Comparison of ENCODE assay signal across 16 cellular contexts in genomic region chr7:26191974-26192479, GRCh38. TPM values are rescaled to one million over a fixed set of nuclear protein-coding genes. Genes with fewer than 3 reads are reported as not detected.
DNase-seq lines count a peak whose midpoint lies in the region; ATAC-seq, FAIRE-seq and TF ChIP-seq lines count a peak whose summit lies in the region.
"Had no signal": no experiment of that assay in that cellular context is flagged by ENCODE, and none has a peak within 500 bp of the region (broad histone marks: within the 10 kb centered on the region; RNA-seq: fewer than 3 reads in every experiment).

No MANE protein-coding gene starts in this region.

- H3K27ac ChIP-seq in OCI-LY7 (ENCODE audit: low read depth, low read length, poor library complexity, severe bottlenecking) (peak overlapping the region; percentile 14), GM12878 (ENCODE audit: control insufficient read depth, insufficient read depth) (no peak overlapping the region), lower lobe of right lung (no peak overlapping the region)
- H3K27ac ChIP-seq: GM23248, left lung, vagina had no signal

- no peak for TF ChIP-seq EP300 in GM12878 (IDR thresholded peaks at IDR 0.05; ENCODE audit: borderline replicate concordance in 1 of 2, control insufficient read depth in 1 of 2, low read depth in 2 of 2, low read length in 2 of 2)

- DNase-seq in activated CD8-positive, alpha-beta memory T cell treated with anti-CD3 and anti-CD28 coated beads, Interleukin-2, amount 10 ng/mL, durations not matched to agents 7 days and 5 days, result no peak
- DNase-seq in activated CD8-positive, alpha-beta memory T cell treated with anti-CD3 and anti-CD28 coated beads, Interleukin-2, amount 50 U/mL, for 4 hours, result no peak
- DNase-seq in OCI-LY7 (ENCODE audit: low spot score) (no peak), GM12878 (ENCODE audit: low read depth, low spot score) (no peak), progenitor cell of endocrine pancreas (ENCODE audit: low spot score, unreplicated experiment) (no peak), lower lobe of right lung (no peak)
- DNase-seq in stimulated activated CD4-positive, alpha-beta T cell treated with anti-CD3 and anti-CD28 coated beads, Interleukin-4, amount 100 ng/mL, for 1 hour, result no peak
- DNase-seq: caudate nucleus; GM23248; left lung; NCI-H1105; NCI-H446; occipital lobe; stimulated activated CD4-positive, alpha-beta T cell treated with anti-CD3 and anti-CD28 coated beads, Interleukin-12 subunit alpha, Interleukin-12 subunit beta, amount 100 ng/mL, for 4 hours had no signal

- no peaks in the 10 kb centered on the region for H3K27me3 Mint-ChIP-seq in activated CD8-positive, alpha-beta memory T cell treated with anti-CD3 and anti-CD28 coated beads, Interleukin-2, amount 10 ng/mL, durations not matched to agents 7 days and 5 days
- no peaks in the 10 kb centered on the region for H3K27me3 Mint-ChIP-seq in progenitor cell of endocrine pancreas

- in situ Hi-C loops in GM12878 (cut with MboI), result loop anchor here (5.0 to 10.0 kb wide), 2 partner anchors 100 to 173 kb away; no protein-coding TSS in a partner anchor

- H3K9me2 ChIP-seq in OCI-LY7 (ENCODE audit: insufficient read depth, low read length), result no peaks in the 10 kb centered on the region

- no peak for TF ChIP-seq RAD21 in GM12878 (IDR thresholded peaks at IDR 0.05; ENCODE audit: insufficient read depth, low read depth, low read length)

- BruUV-seq in OCI-LY7 (replicated peaks; lab: Mats Ljungman, UMichigan) (TSS peak; percentile 79), GM12878 (replicated peaks; lab: Mats Ljungman, UMichigan) (TSS peak; percentile 47)

- peaks cover 100% of the 10 kb centered on the region for H3K36me3 ChIP-seq in OCI-LY7 (ENCODE audit: insufficient read depth, low read length)
- peaks cover 11 to 56% of the 10 kb centered on the region in 2 experiments for H3K36me3 ChIP-seq in GM12878 (ENCODE audit: control insufficient read depth in 2 of 2, insufficient read depth in 2 of 2, low read length in 1 of 2)
- H3K36me3 ChIP-seq in lower lobe of right lung, result peaks cover 91% of the 10 kb centered on the region

- H3K4me3 ChIP-seq in OCI-LY7 (ENCODE audit: low read depth, low read length, poor library complexity, severe bottlenecking) (no peak overlapping the region), GM12878 (peak overlapping the region; percentile 13; the same call in 1 of the 2 replicates), lower lobe of right lung (no peak overlapping the region)
- H3K4me3 ChIP-seq: GM23248, left lung, vagina had no signal

- H3K27me3 ChIP-seq in GM12878 (replicated peaks in 1 of 2; ENCODE audit: control insufficient read depth in 2 of 2, insufficient read depth in 2 of 2, low read length in 1 of 2), result no peaks in the 10 kb centered on the region
- H3K27me3 ChIP-seq in lower lobe of right lung (ENCODE audit: low read depth), result no peaks in the 10 kb centered on the region
- H3K27me3 ChIP-seq: left lung, vagina had no signal

- H3K27ac Mint-ChIP-seq in activated CD8-positive, alpha-beta memory T cell treated with anti-CD3 and anti-CD28 coated beads, Interleukin-2, amount 10 ng/mL, durations not matched to agents 7 days and 5 days, result peak overlapping the region; percentile 86
- peak overlapping the region; percentile 93 for H3K27ac Mint-ChIP-seq in progenitor cell of endocrine pancreas

- no peak overlapping the region for H3K4me3 Mint-ChIP-seq in activated CD8-positive, alpha-beta memory T cell treated with anti-CD3 and anti-CD28 coated beads, Interleukin-2, amount 10 ng/mL, durations not matched to agents 7 days and 5 days
- H3K4me3 Mint-ChIP-seq in progenitor cell of endocrine pancreas (ENCODE audit: low read depth), result no peak overlapping the region

- H2AFZ ChIP-seq in OCI-LY7 (ENCODE audit: low read length) (no peak overlapping the region), GM12878 (ENCODE audit: control insufficient read depth, low read depth, low read length) (no peak overlapping the region)
- H2AFZ ChIP-seq: GM23248 had no signal

- H3K79me2 ChIP-seq in OCI-LY7 (ENCODE audit: insufficient read depth, low read depth, low read length), result peaks cover 79% of the 10 kb centered on the region
- peaks cover 70% of the 10 kb centered on the region for H3K79me2 ChIP-seq in GM12878 (ENCODE audit: control insufficient read depth, insufficient read depth, low read length)

- peaks cover 90% of the 10 kb centered on the region for H3K36me3 Mint-ChIP-seq in activated CD8-positive, alpha-beta memory T cell treated with anti-CD3 and anti-CD28 coated beads, Interleukin-2, amount 10 ng/mL, durations not matched to agents 7 days and 5 days
- H3K36me3 Mint-ChIP-seq in progenitor cell of endocrine pancreas (ENCODE audit: insufficient read depth), result peaks cover 71% of the 10 kb centered on the region

- H3K4me1 Mint-ChIP-seq in activated CD8-positive, alpha-beta memory T cell treated with anti-CD3 and anti-CD28 coated beads, Interleukin-2, amount 10 ng/mL, durations not matched to agents 7 days and 5 days, result peaks cover 87% of the 10 kb centered on the region
- H3K4me1 Mint-ChIP-seq in progenitor cell of endocrine pancreas (ENCODE audit: low read depth), result peaks cover 45% of the 10 kb centered on the region

- no peak for TF ChIP-seq POLR2A in GM12878 (IDR thresholded peaks at IDR 0.05; ENCODE audit: low read depth, low read length)

- intact Hi-C loops in OCI-LY7 (cut with micrococcal nuclease; ENCODE audit: unreplicated experiment) (no loop called here), GM12878 (cut with micrococcal nuclease; ENCODE audit: unreplicated experiment) (loop anchor here (5.0 kb wide), 1 partner anchor 300 kb away; no protein-coding TSS in a partner anchor), lower lobe of right lung (cut with DNase I) (no loop called here)

- no peak for ATAC-seq in activated CD8-positive, alpha-beta memory T cell treated with anti-CD3 and anti-CD28 coated beads, Interleukin-2, amount 10 ng/mL, durations not matched to agents 7 days and 5 days
- no peak for ATAC-seq in GM12878
- no peak for ATAC-seq in HG02884 (IDR thresholded peaks at IDR 0.05; ENCODE audit: unreplicated experiment)
- no peak for ATAC-seq in lower lobe of right lung
- ATAC-seq: left lung had no signal

- H3K9me3 Mint-ChIP-seq in activated CD8-positive, alpha-beta memory T cell treated with anti-CD3 and anti-CD28 coated beads, Interleukin-2, amount 10 ng/mL, durations not matched to agents 7 days and 5 days (ENCODE audit: low read depth), result no peaks in the 10 kb centered on the region
- H3K9me3 Mint-ChIP-seq in progenitor cell of endocrine pancreas (ENCODE audit: low read depth), result no peaks in the 10 kb centered on the region

- 53% methylated on average over 1 of the region's 1 CpG for WGBS in GM12878 (ENCODE audit: insufficient coverage, insufficient replicate concordance, low lambda C conversion rate, missing lambda C conversion rate)

- SMC1A ChIA-PET in GM12878 (lab: Charles Lee; ENCODE audit: uncharacterized antibody, unreplicated experiment), result interaction anchor here (0.7 to 11.0 kb wide), 20 partner anchors 8 to 299 kb away, joined by 3 to 198 read pairs (median 6); partner anchors contain the start of gene NFE2L3

- RAD21 ChIA-PET in GM12878 (lab: Charles Lee; ENCODE audit: unreplicated experiment), result interaction anchor here (0.9 to 12.7 kb wide), 14 partner anchors 9 to 299 kb away, joined by 3 to 164 read pairs (median 10); partner anchors contain the start of genes CBX3 and NFE2L3

- no peak overlapping the region for H3K9ac ChIP-seq in GM12878 (ENCODE audit: control insufficient read depth, insufficient read depth, low read length)
- H3K9ac ChIP-seq: GM23248 had no signal

- CTCF ChIA-PET in activated CD8-positive, alpha-beta memory T cell treated with anti-CD3 and anti-CD28 coated beads, Interleukin-2, amount 10 ng/mL, durations not matched to agents 7 days and 5 days (lab: Charles Lee), result interaction anchor here (1.0 to 3.5 kb wide), 8 partner anchors 9 to 178 kb away, joined by 3 to 34 read pairs (median 3); partner anchors contain the start of gene NFE2L3
- CTCF ChIA-PET in OCI-LY7 (lab: Charles Lee; ENCODE audit: unreplicated experiment) (interaction anchor here (1.4 kb wide), 1 partner anchor 9 kb away, joined by 3 read pairs; the partner anchor contains the start of gene CBX3), GM12878 (lab: Yijun Ruan, JAX) (interaction anchor here (0.6 to 13.1 kb wide), 19 partner anchors 9 to 309 kb away, joined by 3 to 203 read pairs (median 6); partner anchors contain the start of genes CBX3 and NFE2L3)

- no peak for TF ChIP-seq CTCF in OCI-LY7 (conservative IDR thresholded peaks at IDR 0.05; ENCODE audit: low read length)
- no peak for TF ChIP-seq CTCF in GM12878 (IDR thresholded peaks at IDR 0.05 in 2 of 3, conservative IDR thresholded peaks at IDR 0.05 in 1 of 3; ENCODE audit: control insufficient read depth in 2 of 3, extremely low read depth in 1 of 3, insufficient read depth in 1 of 3, low read depth in 3 of 3, low read length in 3 of 3)
- no peak for TF ChIP-seq CTCF in progenitor cell of endocrine pancreas (IDR thresholded peaks at IDR 0.05; ENCODE audit: unreplicated experiment)
- TF ChIP-seq CTCF in lower lobe of right lung (IDR thresholded peaks at IDR 0.05), result no peak

- no peaks in the 10 kb centered on the region for H3K9me3 ChIP-seq in OCI-LY7 (ENCODE audit: low read length)
- H3K9me3 ChIP-seq in GM12878 (replicated peaks; ENCODE audit: control insufficient read depth, insufficient read depth, low read length), result no peaks in the 10 kb centered on the region
- no peaks in the 10 kb centered on the region for H3K9me3 ChIP-seq in lower lobe of right lung
- H3K9me3 ChIP-seq: left lung, vagina had no signal

- H4K20me1 ChIP-seq in OCI-LY7 (ENCODE audit: insufficient read depth, low read length) (peaks cover 74% of the 10 kb centered on the region), GM12878 (ENCODE audit: control insufficient read depth, insufficient read depth) (peaks cover 8% of the 10 kb centered on the region)

- H3K4me2 ChIP-seq in OCI-LY7 (ENCODE audit: low read length) (no peak overlapping the region), GM12878 (ENCODE audit: control insufficient read depth, insufficient read depth) (peak overlapping the region; percentile 61; the same call in 1 of the 2 replicates)

- peaks cover 66% of the 10 kb centered on the region for H3K4me1 ChIP-seq in OCI-LY7 (ENCODE audit: insufficient read depth, low read length, poor library complexity, severe bottlenecking)
- H3K4me1 ChIP-seq in GM12878 (ENCODE audit: control insufficient read depth, insufficient read depth, low read length), result peaks cover 33% of the 10 kb centered on the region
- peaks cover 68% of the 10 kb centered on the region for H3K4me1 ChIP-seq in lower lobe of right lung

- no peak for FAIRE-seq in GM12878 (lab: Jason Lieb, UNC)

- POLR2A ChIA-PET in OCI-LY7 (lab: Charles Lee), result interaction anchor here (0.6 to 4.2 kb wide), 10 partner anchors 9 to 292 kb away, joined by 3 to 17 read pairs (median 4); partner anchors contain the start of gene CBX3
- POLR2A ChIA-PET in GM12878 (lab: Charles Lee), result interaction anchor here (0.5 to 12.7 kb wide), 15 partner anchors 8 to 103 kb away, joined by 3 to 206 read pairs (median 5); partner anchors contain the start of genes CBX3, HNRNPA2B1 and NFE2L3

RNA-seq across cellular contexts. Expression of gene HNRNPA2B1, which starts 8.5 kb away (rescaled TPM):
- total RNA-seq in activated CD8-positive, alpha-beta memory T cell treated with anti-CD3 and anti-CD28 coated beads, Interleukin-2, amount 10 ng/mL, durations not matched to agents 7 days and 5 days, result 100 to 1,000 TPM; 768 to 857 TPM
- 258 and 406 TPM in 2 replicates for total RNA-seq in OCI-LY7 (2014; rRNA removed; shearing (Covaris generic))
- total RNA-seq in OCI-LY7 (2022) (1,014 and 1,090 TPM in 2 replicates), GM12878 (2014; rRNA removed) (295 and 319 TPM in 2 replicates), GM12878 (2014; rRNA removed; fragmentation: Illumina TruSeq; extraction: Trizol) (603 and 632 TPM in 2 replicates), GM12878 (2021) (699 and 740 TPM in 2 replicates), progenitor cell of endocrine pancreas (950 and 984 TPM in 2 replicates), lower lobe of right lung (368 TPM)
- 404 and 419 TPM in 2 replicates for total RNA-seq in GM12878 (2013; cell fraction: nucleolus; rRNA removed)
- 532 TPM for polyA plus RNA-seq in GM12878 (2011; ENCODE audit: low read depth)
- polyA plus RNA-seq in GM12878 (2011; rRNA removed) (721 and 1,149 TPM in 2 replicates), GM12878 (2014; fragmentation: Illumina TruSeq; extraction: Trizol) (1,357 and 1,719 TPM in 2 replicates), GM12878 (2014; fragmentation: Nextera tagmentation; extraction: Ambion mirVana) (1,000 to 10,000 TPM in 1 of 2 experiments, 100 to 1,000 TPM in 1; 726 to 1,124 TPM), GM12878 (2014; rRNA removed) (1,063 and 1,240 TPM in 2 replicates), GM12878 (2016; fragmentation: Nextera tagmentation; extraction: Ambion mirVana) (1,000 to 10,000 TPM; 1,359 to 1,396 TPM)
- polyA plus RNA-seq in GM12878 (2011; cell fraction: cytosol; rRNA removed), result 265 and 307 TPM in 2 replicates
- 577 and 864 TPM in 2 replicates for polyA plus RNA-seq in GM12878 (2011; cell fraction: nucleus; rRNA removed)
- polyA plus RNA-seq in GM12878 (2012), result 686 TPM in 2 replicates
- 198 and 212 TPM in 2 replicates for polyA minus RNA-seq in GM12878 (2011; rRNA and poly(A)+ RNA removed)
- polyA minus RNA-seq in GM12878 (2011; cell fraction: cytosol; rRNA and poly(A)+ RNA removed), result 167 and 191 TPM in 2 replicates
- polyA minus RNA-seq in GM12878 (2011; cell fraction: nucleus; rRNA and poly(A)+ RNA removed), result 133 and 235 TPM in 2 replicates

RNA-seq across cellular contexts. Expression of gene CBX3, which starts 9.5 kb away (rescaled TPM):
- 100 to 1,000 TPM; 235 to 279 TPM for total RNA-seq in activated CD8-positive, alpha-beta memory T cell treated with anti-CD3 and anti-CD28 coated beads, Interleukin-2, amount 10 ng/mL, durations not matched to agents 7 days and 5 days
- total RNA-seq in OCI-LY7 (2014; rRNA removed; shearing (Covaris generic)), result 252 and 259 TPM in 2 replicates
- total RNA-seq in OCI-LY7 (2022), result 350 and 364 TPM in 2 replicates
- total RNA-seq in GM12878 (2013; cell fraction: nucleolus; rRNA removed), result 188 TPM in 2 replicates
- total RNA-seq in GM12878 (2014; rRNA removed), result 153 and 181 TPM in 2 replicates
- total RNA-seq in GM12878 (2014; rRNA removed; fragmentation: Illumina TruSeq; extraction: Trizol), result 303 and 305 TPM in 2 replicates
- 194 and 201 TPM in 2 replicates for total RNA-seq in GM12878 (2021)
- polyA plus RNA-seq in GM12878 (2011; ENCODE audit: low read depth), result 71.4 TPM
- 238 and 407 TPM in 2 replicates for polyA plus RNA-seq in GM12878 (2011; rRNA removed)
- 70.7 and 72.5 TPM in 2 replicates for polyA plus RNA-seq in GM12878 (2011; cell fraction: cytosol; rRNA removed)
- polyA plus RNA-seq in GM12878 (2011; cell fraction: nucleus; rRNA removed), result 112 and 122 TPM in 2 replicates
- polyA plus RNA-seq in GM12878 (2012), result 150 and 167 TPM in 2 replicates
- polyA plus RNA-seq in GM12878 (2014; fragmentation: Illumina TruSeq; extraction: Trizol), result 307 and 369 TPM in 2 replicates
- 100 to 1,000 TPM; 205 to 247 TPM for polyA plus RNA-seq in GM12878 (2014; fragmentation: Nextera tagmentation; extraction: Ambion mirVana)
- polyA plus RNA-seq in GM12878 (2014; rRNA removed), result 191 and 239 TPM in 2 replicates
- polyA plus RNA-seq in GM12878 (2016; fragmentation: Nextera tagmentation; extraction: Ambion mirVana), result 100 to 1,000 TPM; 205 to 212 TPM
- 44.8 and 66.0 TPM in 2 replicates for polyA minus RNA-seq in GM12878 (2011; rRNA and poly(A)+ RNA removed)
- polyA minus RNA-seq in GM12878 (2011; cell fraction: cytosol; rRNA and poly(A)+ RNA removed), result 27.1 and 39.7 TPM in 2 replicates
- 83.8 and 123 TPM in 2 replicates for polyA minus RNA-seq in GM12878 (2011; cell fraction: nucleus; rRNA and poly(A)+ RNA removed)
- 221 and 222 TPM in 2 replicates for total RNA-seq in progenitor cell of endocrine pancreas
- total RNA-seq in lower lobe of right lung, result 94.3 TPM

RNA-seq across cellular contexts. Expression of gene NFE2L3, which starts 40.0 kb away (rescaled TPM):
- total RNA-seq in activated CD8-positive, alpha-beta memory T cell treated with anti-CD3 and anti-CD28 coated beads, Interleukin-2, amount 10 ng/mL, durations not matched to agents 7 days and 5 days, result 10 to 100 TPM; 20.1 to 44.4 TPM
- 10.7 and 13.3 TPM in 2 replicates for total RNA-seq in OCI-LY7 (2014; rRNA removed; shearing (Covaris generic))
- total RNA-seq in OCI-LY7 (2022) (12.3 and 12.6 TPM in 2 replicates), GM12878 (2014; rRNA removed) (17.2 and 17.4 TPM in 2 replicates), GM12878 (2014; rRNA removed; fragmentation: Illumina TruSeq; extraction: Trizol) (21.0 and 21.2 TPM in 2 replicates), GM12878 (2021) (14.5 and 15.7 TPM in 2 replicates), progenitor cell of endocrine pancreas (25.5 and 28.0 TPM in 2 replicates), lower lobe of right lung (4.8 TPM)
- 31.0 and 35.3 TPM in 2 replicates for total RNA-seq in GM12878 (2013; cell fraction: nucleolus; rRNA removed)
- polyA plus RNA-seq in GM12878 (2011; ENCODE audit: low read depth), result 4.8 TPM
- polyA plus RNA-seq in GM12878 (2011; rRNA removed) (34.9 and 45.3 TPM in 2 replicates), GM12878 (2014; fragmentation: Illumina TruSeq; extraction: Trizol) (21.6 and 24.9 TPM in 2 replicates), GM12878 (2014; fragmentation: Nextera tagmentation; extraction: Ambion mirVana) (1 to 10 TPM; 4.9 to 8.9 TPM), GM12878 (2014; rRNA removed) (10.2 and 11.5 TPM in 2 replicates), GM12878 (2016; fragmentation: Nextera tagmentation; extraction: Ambion mirVana) (1 to 10 TPM; 4.4 to 6.8 TPM)
- 11.7 and 17.7 TPM in 2 replicates for polyA plus RNA-seq in GM12878 (2011; cell fraction: cytosol; rRNA removed)
- polyA plus RNA-seq in GM12878 (2011; cell fraction: nucleus; rRNA removed), result 14.0 and 14.4 TPM in 2 replicates
- 6.8 and 11.8 TPM in 2 replicates for polyA plus RNA-seq in GM12878 (2012)
- 20.6 and 35.0 TPM in 2 replicates for polyA minus RNA-seq in GM12878 (2011; rRNA and poly(A)+ RNA removed)
- polyA minus RNA-seq in GM12878 (2011; cell fraction: cytosol; rRNA and poly(A)+ RNA removed), result 11.5 and 11.9 TPM in 2 replicates
- polyA minus RNA-seq in GM12878 (2011; cell fraction: nucleus; rRNA and poly(A)+ RNA removed), result 11.0 and 12.6 TPM in 2 replicates
